In genomic region chrX:149909324-149910177, GRCh38 we compare ENCODE assay signal across 1 cellular context.
TF ChIP-seq lines count a peak whose summit lies in the region.

No MANE protein-coding gene starts in this region.

TF ChIP-seq in HepG2, 621 proteins besides CTCF, POLR2A, EP300 and RAD21:
- TF ChIP-seq TBX2 (CRISPR knock-in tag; IDR thresholded peaks at IDR 0.05; ENCODE audit: borderline replicate concordance), result no peak
- TF ChIP-seq ZNF576 (CRISPR knock-in tag; IDR thresholded peaks at IDR 0.05), result no peak
- no peak for TF ChIP-seq HCFC1 (IDR thresholded peaks at IDR 0.05; ENCODE audit: low read depth, low read length)
- TF ChIP-seq ZNF30 (CRISPR knock-in tag; IDR thresholded peaks at IDR 0.05), result no peak
- TF ChIP-seq PITX1 (CRISPR knock-in tag; IDR thresholded peaks at IDR 0.05), result no peak
- TF ChIP-seq, protein P1, sequence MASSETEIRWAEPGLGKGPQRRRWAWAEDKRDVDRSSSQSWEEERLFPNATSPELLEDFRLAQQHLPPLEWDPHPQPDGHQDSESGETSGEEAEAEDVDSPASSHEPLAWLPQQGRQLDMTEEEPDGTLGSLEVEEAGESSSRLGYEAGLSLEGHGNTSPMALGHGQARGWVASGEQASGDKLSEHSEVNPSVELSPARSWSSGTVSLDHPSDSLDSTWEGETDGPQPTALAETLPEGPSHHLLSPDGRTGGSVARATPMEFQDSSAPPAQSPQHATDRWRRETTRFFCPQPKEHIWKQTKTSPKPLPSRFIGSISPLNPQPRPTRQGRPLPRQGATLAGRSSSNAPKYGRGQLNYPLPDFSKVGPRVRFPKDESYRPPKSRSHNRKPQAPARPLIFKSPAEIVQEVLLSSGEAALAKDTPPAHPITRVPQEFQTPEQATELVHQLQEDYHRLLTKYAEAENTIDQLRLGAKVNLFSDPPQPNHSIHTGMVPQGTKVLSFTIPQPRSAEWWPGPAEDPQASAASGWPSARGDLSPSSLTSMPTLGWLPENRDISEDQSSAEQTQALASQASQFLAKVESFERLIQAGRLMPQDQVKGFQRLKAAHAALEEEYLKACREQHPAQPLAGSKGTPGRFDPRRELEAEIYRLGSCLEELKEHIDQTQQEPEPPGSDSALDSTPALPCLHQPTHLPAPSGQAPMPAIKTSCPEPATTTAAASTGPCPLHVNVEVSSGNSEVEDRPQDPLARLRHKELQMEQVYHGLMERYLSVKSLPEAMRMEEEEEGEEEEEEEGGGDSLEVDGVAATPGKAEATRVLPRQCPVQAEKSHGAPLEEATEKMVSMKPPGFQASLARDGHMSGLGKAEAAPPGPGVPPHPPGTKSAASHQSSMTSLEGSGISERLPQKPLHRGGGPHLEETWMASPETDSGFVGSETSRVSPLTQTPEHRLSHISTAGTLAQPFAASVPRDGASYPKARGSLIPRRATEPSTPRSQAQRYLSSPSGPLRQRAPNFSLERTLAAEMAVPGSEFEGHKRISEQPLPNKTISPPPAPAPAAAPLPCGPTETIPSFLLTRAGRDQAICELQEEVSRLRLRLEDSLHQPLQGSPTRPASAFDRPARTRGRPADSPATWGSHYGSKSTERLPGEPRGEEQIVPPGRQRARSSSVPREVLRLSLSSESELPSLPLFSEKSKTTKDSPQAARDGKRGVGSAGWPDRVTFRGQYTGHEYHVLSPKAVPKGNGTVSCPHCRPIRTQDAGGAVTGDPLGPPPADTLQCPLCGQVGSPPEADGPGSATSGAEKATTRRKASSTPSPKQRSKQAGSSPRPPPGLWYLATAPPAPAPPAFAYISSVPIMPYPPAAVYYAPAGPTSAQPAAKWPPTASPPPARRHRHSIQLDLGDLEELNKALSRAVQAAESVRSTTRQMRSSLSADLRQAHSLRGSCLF (CRISPR knock-in tag; IDR thresholded peaks at IDR 0.05; ENCODE audit: borderline replicate concordance), result no peak
- TF ChIP-seq MBD4 (IDR thresholded peaks at IDR 0.05; ENCODE audit: borderline replicate concordance, low read length), result no peak
- no peak for TF ChIP-seq ZNF160 (CRISPR knock-in tag; IDR thresholded peaks at IDR 0.05)
- TF ChIP-seq, protein P2, sequence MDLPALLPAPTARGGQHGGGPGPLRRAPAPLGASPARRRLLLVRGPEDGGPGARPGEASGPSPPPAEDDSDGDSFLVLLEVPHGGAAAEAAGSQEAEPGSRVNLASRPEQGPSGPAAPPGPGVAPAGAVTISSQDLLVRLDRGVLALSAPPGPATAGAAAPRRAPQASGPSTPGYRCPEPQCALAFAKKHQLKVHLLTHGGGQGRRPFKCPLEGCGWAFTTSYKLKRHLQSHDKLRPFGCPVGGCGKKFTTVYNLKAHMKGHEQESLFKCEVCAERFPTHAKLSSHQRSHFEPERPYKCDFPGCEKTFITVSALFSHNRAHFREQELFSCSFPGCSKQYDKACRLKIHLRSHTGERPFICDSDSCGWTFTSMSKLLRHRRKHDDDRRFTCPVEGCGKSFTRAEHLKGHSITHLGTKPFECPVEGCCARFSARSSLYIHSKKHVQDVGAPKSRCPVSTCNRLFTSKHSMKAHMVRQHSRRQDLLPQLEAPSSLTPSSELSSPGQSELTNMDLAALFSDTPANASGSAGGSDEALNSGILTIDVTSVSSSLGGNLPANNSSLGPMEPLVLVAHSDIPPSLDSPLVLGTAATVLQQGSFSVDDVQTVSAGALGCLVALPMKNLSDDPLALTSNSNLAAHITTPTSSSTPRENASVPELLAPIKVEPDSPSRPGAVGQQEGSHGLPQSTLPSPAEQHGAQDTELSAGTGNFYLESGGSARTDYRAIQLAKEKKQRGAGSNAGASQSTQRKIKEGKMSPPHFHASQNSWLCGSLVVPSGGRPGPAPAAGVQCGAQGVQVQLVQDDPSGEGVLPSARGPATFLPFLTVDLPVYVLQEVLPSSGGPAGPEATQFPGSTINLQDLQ (CRISPR knock-in tag; IDR thresholded peaks at IDR 0.05), result no peak
